Comparison of ENCODE assay signal across 20 cellular contexts in the genomic region with DNA sequence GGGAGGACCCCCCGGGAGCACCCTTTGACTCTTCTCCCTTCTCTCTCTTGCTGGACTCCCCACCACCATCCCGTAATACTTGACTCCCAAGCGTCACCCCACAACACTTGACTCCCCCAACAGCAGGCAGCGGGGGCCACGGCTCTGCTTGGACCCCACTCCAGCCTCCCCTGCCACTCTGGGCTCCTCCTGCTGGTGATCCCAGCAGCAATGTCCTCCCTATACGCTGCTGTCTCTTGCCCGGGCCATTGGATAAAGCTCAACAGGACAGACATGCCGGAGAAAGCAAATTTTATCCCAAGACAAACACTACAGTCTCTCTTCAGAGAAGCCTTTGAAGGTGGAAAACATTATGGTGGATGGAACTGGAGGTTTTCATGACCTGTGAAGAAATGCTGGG.
"Had no signal": no experiment of that assay in that cellular context is flagged by ENCODE, and none has a peak within 500 bp of the region (broad histone marks: within the 10 kb centered on the region; RNA-seq: fewer than 3 reads in every experiment).

No MANE protein-coding gene starts in this region.

- H3K27ac ChIP-seq: ascending aorta, body of pancreas, VCaP had no signal

- H3K9me3 ChIP-seq: ascending aorta, body of pancreas had no signal

- ATAC-seq: activated CD4-positive, CD25-positive, alpha-beta regulatory T cell treated with anti-CD3 and anti-CD28 coated beads, Interleukin-2, amount 50 U/mL, for 24 hours; activated CD8-positive, alpha-beta T cell treated with anti-CD3 and anti-CD28 coated beads for 36 hours; body of pancreas; K562; T-cell had no signal

- H3K27me3 ChIP-seq: ascending aorta, body of pancreas had no signal

- DNase-seq: activated CD4-positive, alpha-beta T cell treated with anti-CD3 and anti-CD28 coated beads for 4 hours; activated CD8-positive, alpha-beta memory T cell treated with anti-CD3 and anti-CD28 coated beads, Interleukin-2, amount 50 U/mL, for 4 hours; activated CD8-positive, alpha-beta T cell treated with anti-CD3 and anti-CD28 coated beads for 36 hours; activated naive CD4-positive, alpha-beta T cell; activated T-cell treated with anti-CD3 and anti-CD28 coated beads, Interleukin-2, amount 50 U/mL, for 1 hour; body of pancreas; Karpas-422; NCI-H1048; NCI-H1930; NCI-H2171; NCI-H2227 treated with DMSO at 0.1 percent for 48 hours; NCI-H446 treated with DMSO at 0.1 percent for 48 hours; NCI-H748 treated with DMSO at 0.1 percent for 48 hours; SIG-M5; T-cell; T-helper 2 cell had no signal

- H3K4me1 ChIP-seq: ascending aorta, body of pancreas had no signal

- H3K36me3 ChIP-seq: ascending aorta had no signal

- H3K4me3 ChIP-seq: ascending aorta, body of pancreas, K562 had no signal
